29 cellular contexts compared by ENCODE assay signal in the genomic region with DNA sequence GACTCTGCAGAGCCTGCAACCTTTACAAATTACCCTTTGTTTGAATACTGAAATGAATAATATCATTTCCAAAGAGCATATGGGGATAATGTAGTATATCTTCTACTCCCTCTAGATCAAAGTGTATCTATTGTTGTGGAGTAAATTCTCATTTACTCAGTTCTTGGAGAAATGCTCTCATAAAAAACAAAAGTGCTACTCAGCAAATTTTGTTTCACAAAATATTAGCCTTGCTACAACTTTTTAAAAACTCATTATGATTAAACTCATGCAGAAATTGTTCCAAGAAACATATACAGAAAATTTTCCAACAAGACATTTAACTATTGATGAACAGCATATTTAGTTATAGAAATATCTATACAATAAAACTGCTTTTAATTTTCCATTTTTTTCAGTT.
"Had no signal": no experiment of that assay in that cellular context is flagged by ENCODE, and none has a peak within 500 bp of the region (broad histone marks: within the 10 kb centered on the region; RNA-seq: fewer than 3 reads in every experiment).

No MANE protein-coding gene starts in this region.

- H3K9me3 Mint-ChIP-seq: nephron; stimulated activated naive CD8-positive, alpha-beta T cell treated with anti-CD3 and anti-CD28 coated beads, Interleukin-15, amount 100 ng/mL, for 72 hours; type B pancreatic cell had no signal

- H3K79me2 ChIP-seq: parathyroid adenoma had no signal

- H3K9me3 ChIP-seq: ovary, psoas muscle, spleen, suprapubic skin, testis, tibial artery, transverse colon, upper lobe of right lung, uterus had no signal

- DNase-seq: naive thymus-derived CD4-positive, alpha-beta T cell; natural killer cell; occipital lobe; ovary; posterior cingulate gyrus; psoas muscle; right cardiac atrium; spleen; stimulated activated CD4-positive, alpha-beta T cell treated with anti-CD3 and anti-CD28 coated beads, Interleukin-12 subunit alpha, Interleukin-12 subunit beta, amount 100 ng/mL, for 4 hours; stimulated activated CD4-positive, alpha-beta T cell treated with anti-CD3 and anti-CD28 coated beads, Interleukin-1b, Interleukin-23, amount 100 ng/mL, for 48 hours; stimulated activated CD4-positive, alpha-beta T cell treated with anti-CD3 and anti-CD28 coated beads, Interleukin-4, amount 100 ng/mL, for 1 hour; stimulated activated naive B cell treated with anti-CD40 and anti-IgM and Interleukin-4, amounts not matched to agents 10 μg/mL and 1 μg/mL and 100 μg/mL, for 72 hours; stimulated activated naive CD8-positive, alpha-beta T cell treated with anti-CD3 and anti-CD28 coated beads, Interleukin-15, amount 100 ng/mL, for 72 hours; stimulated activated naive CD8-positive, alpha-beta T cell treated with anti-CD3 and anti-CD28 coated beads, Interleukin-15, Interleukin-2, amounts not matched to agents 100 U/mL and 50 U/mL, for 24 hours; substantia nigra; testis; tibial artery; transverse colon; upper lobe of right lung; uterus had no signal

- H3K4me3 Mint-ChIP-seq: naive thymus-derived CD4-positive, alpha-beta T cell; natural killer cell; nephron; stimulated activated effector memory CD8-positive, alpha-beta T cell treated with anti-CD3 and anti-CD28 coated beads, Interleukin-12 subunit alpha, Interleukin-12 subunit beta, amount 100 ng/mL, for 72 hours; stimulated activated naive B cell treated with anti-CD40 and anti-IgM and Interleukin-4, amounts not matched to agents 10 μg/mL and 1 μg/mL and 100 μg/mL, for 72 hours; stimulated activated naive CD8-positive, alpha-beta T cell treated with anti-CD3 and anti-CD28 coated beads, Interleukin-15, amount 100 ng/mL, for 72 hours; type B pancreatic cell had no signal

- H3K27ac ChIP-seq: ovary, parathyroid adenoma, psoas muscle, skin epidermis, spleen, suprapubic skin, testis, tibial artery, transverse colon, upper lobe of right lung, uterus had no signal

- H3K4me1 ChIP-seq: parathyroid adenoma, psoas muscle, spleen, suprapubic skin, testis, tibial artery, upper lobe of right lung, uterus had no signal

- H3K27me3 ChIP-seq: ovary, spleen, suprapubic skin, testis, tibial artery, transverse colon, upper lobe of right lung, uterus had no signal

- ATAC-seq: naive thymus-derived CD4-positive, alpha-beta T cell; natural killer cell; psoas muscle; right cardiac atrium; sciatic nerve; stimulated activated effector memory CD8-positive, alpha-beta T cell treated with anti-CD3 and anti-CD28 coated beads, Interleukin-12 subunit alpha, Interleukin-12 subunit beta, amount 100 ng/mL, for 72 hours; stimulated activated naive B cell treated with anti-CD40 and anti-IgM and Interleukin-4, amounts not matched to agents 10 μg/mL and 1 μg/mL and 100 μg/mL, for 72 hours; stimulated activated naive CD8-positive, alpha-beta T cell treated with anti-CD3 and anti-CD28 coated beads, Interleukin-15, amount 100 ng/mL, for 72 hours; stimulated activated naive CD8-positive, alpha-beta T cell treated with anti-CD3 and anti-CD28 coated beads, Interleukin-15, Interleukin-2, amounts not matched to agents 100 U/mL and 50 U/mL, for 24 hours; upper lobe of right lung had no signal

- H3K27me3 Mint-ChIP-seq: naive thymus-derived CD4-positive, alpha-beta T cell; progenitor cell of endocrine pancreas; stimulated activated naive B cell treated with anti-CD40 and anti-IgM and Interleukin-4, amounts not matched to agents 10 μg/mL and 1 μg/mL and 100 μg/mL, for 72 hours; stimulated activated naive CD8-positive, alpha-beta T cell treated with anti-CD3 and anti-CD28 coated beads, Interleukin-15, amount 100 ng/mL, for 72 hours; type B pancreatic cell had no signal

- H3K36me3 ChIP-seq: ovary, spleen, suprapubic skin, tibial artery, transverse colon, upper lobe of right lung, uterus had no signal

- H3K4me1 Mint-ChIP-seq: naive thymus-derived CD4-positive, alpha-beta T cell; natural killer cell; nephron; stimulated activated effector memory CD8-positive, alpha-beta T cell treated with anti-CD3 and anti-CD28 coated beads, Interleukin-12 subunit alpha, Interleukin-12 subunit beta, amount 100 ng/mL, for 72 hours; stimulated activated naive B cell treated with anti-CD40 and anti-IgM and Interleukin-4, amounts not matched to agents 10 μg/mL and 1 μg/mL and 100 μg/mL, for 72 hours; stimulated activated naive CD8-positive, alpha-beta T cell treated with anti-CD3 and anti-CD28 coated beads, Interleukin-15, amount 100 ng/mL, for 72 hours had no signal

- H3K36me3 Mint-ChIP-seq: naive thymus-derived CD4-positive, alpha-beta T cell; natural killer cell; stimulated activated effector memory CD8-positive, alpha-beta T cell treated with anti-CD3 and anti-CD28 coated beads, Interleukin-12 subunit alpha, Interleukin-12 subunit beta, amount 100 ng/mL, for 72 hours; stimulated activated naive B cell treated with anti-CD40 and anti-IgM and Interleukin-4, amounts not matched to agents 10 μg/mL and 1 μg/mL and 100 μg/mL, for 72 hours; type B pancreatic cell had no signal

- H3K9ac ChIP-seq: parathyroid adenoma had no signal

- H3K4me2 ChIP-seq: smooth muscle cell had no signal

- H3K27ac Mint-ChIP-seq: naive thymus-derived CD4-positive, alpha-beta T cell; natural killer cell; nephron; progenitor cell of endocrine pancreas; stimulated activated effector memory CD8-positive, alpha-beta T cell treated with anti-CD3 and anti-CD28 coated beads, Interleukin-12 subunit alpha, Interleukin-12 subunit beta, amount 100 ng/mL, for 72 hours; stimulated activated naive B cell treated with anti-CD40 and anti-IgM and Interleukin-4, amounts not matched to agents 10 μg/mL and 1 μg/mL and 100 μg/mL, for 72 hours; stimulated activated naive CD8-positive, alpha-beta T cell treated with anti-CD3 and anti-CD28 coated beads, Interleukin-15, amount 100 ng/mL, for 72 hours; type B pancreatic cell had no signal

- H2AFZ ChIP-seq: parathyroid adenoma had no signal

- H3K4me3 ChIP-seq: ovary, psoas muscle, skin epidermis, smooth muscle cell, spleen, suprapubic skin, testis, tibial artery, transverse colon, upper lobe of right lung, uterus had no signal
